Comparison of ENCODE assay signal across 15 cellular contexts in the genomic region with DNA sequence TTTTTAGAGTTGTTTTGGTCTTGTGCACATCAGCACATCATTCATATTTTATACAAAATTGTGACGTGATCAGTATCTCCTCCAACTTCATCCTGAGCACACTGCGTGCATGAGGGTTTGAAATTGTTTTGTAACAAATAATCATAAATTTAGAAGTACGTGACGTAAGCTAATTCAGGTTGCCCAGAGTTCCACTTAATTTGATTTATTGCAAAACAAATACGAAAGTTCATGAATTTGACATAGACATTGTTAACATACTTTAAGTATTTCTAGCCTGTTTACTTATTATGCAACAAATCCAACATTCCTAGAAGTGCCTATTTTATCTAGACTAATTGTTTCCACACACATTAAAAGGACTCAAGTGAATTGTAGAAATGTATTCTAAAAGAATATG. TPM values are rescaled to one million over a fixed set of nuclear protein-coding genes. Genes with fewer than 3 reads are reported as not detected.
A peak's percentile ranks its signal among the peaks of the same experiment; 100 is the strongest.
DNase-seq lines count a peak whose midpoint lies in the region; ATAC-seq and TF ChIP-seq lines count a peak whose summit lies in the region.
"Had no signal": no experiment of that assay in that cellular context is flagged by ENCODE, and none has a peak within 500 bp of the region (broad histone marks: within the 10 kb centered on the region; RNA-seq: fewer than 3 reads in every experiment).

No MANE protein-coding gene starts in this region.

- H3K4me1 Mint-ChIP-seq in T-helper 17 cell (peaks cover 14% of the 10 kb centered on the region), immature natural killer cell (peaks cover 24 to 34% of the 10 kb centered on the region in 2 donors)

- H3K27me3 Mint-ChIP-seq in T-helper 17 cell (no peaks in the 10 kb centered on the region), immature natural killer cell (ENCODE audit: low read depth in 3 of 3) (peaks cover 0 to 5% (median 0%) of the 10 kb centered on the region in 3 donors)
- H3K27me3 Mint-ChIP-seq: activated CD4-positive, alpha-beta memory T cell treated with anti-CD3 and anti-CD28 coated beads for 36 hours; activated naive CD4-positive, alpha-beta T cell treated with anti-CD3 and anti-CD28 coated beads, Interleukin-2, amount 50 U/mL, for 24 hours; stimulated activated naive CD8-positive, alpha-beta T cell treated with anti-CD3 and anti-CD28 coated beads, Interleukin-15, Interleukin-2, amounts not matched to agents 100 ng/mL and 50 ng/mL, for 24 hours had no signal

- H3K9me3 Mint-ChIP-seq in immature natural killer cell, result no peaks in the 10 kb centered on the region
- H3K9me3 Mint-ChIP-seq: activated CD4-positive, alpha-beta memory T cell treated with anti-CD3 and anti-CD28 coated beads for 36 hours; activated naive CD4-positive, alpha-beta T cell treated with anti-CD3 and anti-CD28 coated beads, Interleukin-2, amount 50 U/mL, for 24 hours; stimulated activated naive CD8-positive, alpha-beta T cell treated with anti-CD3 and anti-CD28 coated beads, Interleukin-15, Interleukin-2, amounts not matched to agents 100 ng/mL and 50 ng/mL, for 24 hours; T-helper 1 cell treated with Interleukin-12 subunit alpha and Interleukin-12 subunit beta and Interleukin-4 antibody, amounts not matched to agents 30 μg/mL and 1 μg/mL, for 36 hours had no signal

- ATAC-seq in T-helper 17 cell (no peak), gastroesophageal sphincter (peak; percentile 66), HG03097 (IDR thresholded peaks at IDR 0.05; ENCODE audit: low FRiP score, unreplicated experiment) (no peak)

- no peak for TF ChIP-seq CTCF in gastroesophageal sphincter (IDR thresholded peaks at IDR 0.05)

- H3K9me3 ChIP-seq in T-helper 17 cell (ENCODE audit: control insufficient read depth, low read length, poor library complexity, severe bottlenecking) (no peaks in the 10 kb centered on the region), gastroesophageal sphincter (no peaks in the 10 kb centered on the region), skeletal muscle tissue (ENCODE audit: control insufficient read depth in 3 of 3, low read length in 3 of 3) (no peaks in the 10 kb centered on the region)

- H3K4me3 ChIP-seq in gastroesophageal sphincter (peak overlapping the region in 1 of 2 donors; percentile 50), skeletal muscle tissue (ENCODE audit: low read length in 3 of 3) (peak overlapping the region in 2 of 3 donors; percentile 30 to 74)
- H3K4me3 ChIP-seq: dorsolateral prefrontal cortex had no signal

- H3K36me3 ChIP-seq in gastroesophageal sphincter (peaks cover 0 to 19% of the 10 kb centered on the region in 2 donors), skeletal muscle tissue (ENCODE audit: control insufficient read depth in 3 of 3, insufficient read depth in 3 of 3, low read length in 3 of 3) (peaks cover 31 to 42% (median 39%) of the 10 kb centered on the region in 3 donors)

- no peaks in the 10 kb centered on the region for H3K27me3 ChIP-seq in gastroesophageal sphincter
- H3K27me3 ChIP-seq in skeletal muscle tissue (ENCODE audit: control insufficient read depth in 3 of 3, insufficient read depth in 3 of 3, low read length in 3 of 3), result no peaks in the 10 kb centered on the region

- TF ChIP-seq POLR2A in gastroesophageal sphincter (IDR thresholded peaks at IDR 0.05), result no peak

- TF ChIP-seq EP300 in gastroesophageal sphincter (IDR thresholded peaks at IDR 0.05), result peak; percentile 57

- H3K36me3 Mint-ChIP-seq in T-helper 17 cell (ENCODE audit: low read depth) (no peaks in the 10 kb centered on the region), immature natural killer cell (no peaks in the 10 kb centered on the region)
- H3K36me3 Mint-ChIP-seq: activated CD4-positive, alpha-beta memory T cell treated with anti-CD3 and anti-CD28 coated beads for 36 hours; activated naive CD4-positive, alpha-beta T cell treated with anti-CD3 and anti-CD28 coated beads, Interleukin-2, amount 50 U/mL, for 24 hours had no signal

- DNase-seq in GM03348 (ENCODE audit: low spot score) (peak; percentile 26), T-helper 17 cell (no peak), NCI-H69 (lab: John Stamatoyannopoulos, UW) (no peak), immature natural killer cell (no peak), hepatic stellate cell (ENCODE audit: low spot score) (no peak)
- DNase-seq: activated CD4-positive, alpha-beta memory T cell treated with anti-CD3 and anti-CD28 coated beads for 36 hours; dorsolateral prefrontal cortex; mesendoderm; stimulated activated CD4-positive, alpha-beta T cell treated with anti-CD3 and anti-CD28 coated beads, Interleukin-4, amount 100 ng/mL, for 1 hour had no signal

- peak overlapping the region; percentile 92 to 96 (median 94) for H3K27ac ChIP-seq in gastroesophageal sphincter
- H3K27ac ChIP-seq in skeletal muscle tissue (ENCODE audit: low read depth, low read length), result peak overlapping the region; percentile 72

- no peak overlapping the region for H3K4me3 Mint-ChIP-seq in T-helper 17 cell
- H3K4me3 Mint-ChIP-seq in immature natural killer cell, result no peak overlapping the region
- H3K4me3 Mint-ChIP-seq: activated CD4-positive, alpha-beta memory T cell treated with anti-CD3 and anti-CD28 coated beads for 36 hours; activated naive CD4-positive, alpha-beta T cell treated with anti-CD3 and anti-CD28 coated beads, Interleukin-2, amount 50 U/mL, for 24 hours; stimulated activated naive CD8-positive, alpha-beta T cell treated with anti-CD3 and anti-CD28 coated beads, Interleukin-15, Interleukin-2, amounts not matched to agents 100 ng/mL and 50 ng/mL, for 24 hours; T-helper 1 cell treated with Interleukin-12 subunit alpha and Interleukin-12 subunit beta and Interleukin-4 antibody, amounts not matched to agents 30 μg/mL and 1 μg/mL, for 36 hours had no signal

- H3K9ac ChIP-seq in skeletal muscle tissue (ENCODE audit: low read depth in 1 of 3, low read length in 3 of 3), result peak overlapping the region in 2 of 3 donors; percentile 5 to 60

- H3K27ac Mint-ChIP-seq in T-helper 17 cell, result peak overlapping the region; percentile 90
- H3K27ac Mint-ChIP-seq in immature natural killer cell, result peak overlapping the region in 1 of 6 donors; percentile 40
- H3K27ac Mint-ChIP-seq: activated CD4-positive, alpha-beta memory T cell treated with anti-CD3 and anti-CD28 coated beads for 36 hours; activated naive CD4-positive, alpha-beta T cell treated with anti-CD3 and anti-CD28 coated beads, Interleukin-2, amount 50 U/mL, for 24 hours; stimulated activated naive CD8-positive, alpha-beta T cell treated with anti-CD3 and anti-CD28 coated beads, Interleukin-15, Interleukin-2, amounts not matched to agents 100 ng/mL and 50 ng/mL, for 24 hours had no signal

- WGBS in gastroesophageal sphincter (ENCODE audit: low coverage in 1 of 2), 2 donors, result 41 to 54% methylated on average over 5 of the region's 5 CpGs

- H3K4me1 ChIP-seq in gastroesophageal sphincter (peaks cover 0 to 72% (median 24%) of the 10 kb centered on the region in 3 donors), skeletal muscle tissue (ENCODE audit: control insufficient read depth in 3 of 3, insufficient read depth in 3 of 3, low read length in 3 of 3) (peaks cover 25 to 48% (median 32%) of the 10 kb centered on the region in 3 donors)

RNA-seq across cellular contexts. Expression of gene MAP7D3, which starts 48.3 kb away (rescaled TPM):
- total RNA-seq in T-helper 17 cell (1 to 10 TPM; 6.0 to 6.7 TPM), gastroesophageal sphincter (10 to 100 TPM; 17.1 to 30.5 (median 23.0) TPM), skeletal muscle tissue (6.3 TPM)
- polyA plus RNA-seq in immature natural killer cell, result 1 to 10 TPM in 2 of 3 donors, under 1 TPM in 1; 0.12 to 4.2 (median 2.7) TPM

RNA-seq across cellular contexts. Expression of gene FHL1, which starts 55.6 kb away (rescaled TPM):
- total RNA-seq in T-helper 17 cell (10 to 100 TPM; 29.1 to 61.3 TPM), gastroesophageal sphincter (1,000 to 10,000 TPM; 2,495 to 4,363 (median 3,004) TPM), skeletal muscle tissue (888 TPM)
- 10 to 100 TPM; 11.1 to 24.0 (median 17.6) TPM for polyA plus RNA-seq in immature natural killer cell

Comparison
In these comparisons a context has a peak if more than half of its experiments do, and no peak if none do; other contexts are left out.
1. RNA of gene FHL1, which starts 55.6 kb away (total RNA-seq): 2,495 to 4,363 TPM in gastroesophageal sphincter and 888 TPM in skeletal muscle tissue (single experiment); 29.1 to 61.3 TPM in T-helper 17 cell; every median in the first group is over 10 times any median in the second.